ENCODE assay signal across 26 cellular contexts in genomic region chr5:171898379-171898778, GRCh38.
"Had no signal": no experiment of that assay in that cellular context is flagged by ENCODE, and none has a peak within 500 bp of the region (broad histone marks: within the 10 kb centered on the region; RNA-seq: fewer than 3 reads in every experiment).

No MANE protein-coding gene starts in this region.

- ATAC-seq: activated CD4-positive, alpha-beta T cell treated with anti-CD3 and anti-CD28 coated beads for 36 hours; gastrocnemius medialis; left ventricle myocardium superior; pancreas; stimulated activated naive B cell treated with anti-CD40 and anti-IgM and Interleukin-4, amounts not matched to agents 10 μg/mL and 1 μg/mL and 100 μg/mL, for 72 hours; T-cell had no signal

- FAIRE-seq: endothelial cell of umbilical vein, pancreas had no signal

- H3K27ac ChIP-seq: gastrocnemius medialis, neutrophil, pancreas, prostate gland, stomach, thyroid gland, upper lobe of left lung had no signal

- H3K4me1 ChIP-seq: pancreas, prostate gland, thyroid gland, upper lobe of left lung had no signal

- H3K27me3 ChIP-seq: gastrocnemius medialis, neutrophil, pancreas, stomach, thyroid gland, upper lobe of left lung had no signal

- H3K36me3 ChIP-seq: neutrophil, pancreas, prostate gland, thyroid gland had no signal

- DNase-seq: activated CD4-positive, alpha-beta T cell treated with anti-CD3 and anti-CD28 coated beads for 36 hours; activated CD4-positive, CD25-positive, alpha-beta regulatory T cell; activated CD8-positive, alpha-beta memory T cell treated with anti-CD3 and anti-CD28 coated beads for 24 hours; activated T-cell treated with anti-CD3 and anti-CD28 coated beads, Interleukin-2, amount 50 U/mL, for 1 hour; amniotic stem cell; caudate nucleus; cortex of kidney; gastrocnemius medialis; glutamatergic neuron; islet precursor cell; left ventricle myocardium superior; nephron progenitor cell; pancreas; retina; stimulated activated CD4-positive, alpha-beta T cell treated with anti-CD3 and anti-CD28 coated beads, Interleukin-1b, Interleukin-23, amount 100 ng/mL, for 48 hours; stimulated activated CD4-positive, alpha-beta T cell treated with anti-CD3 and anti-CD28 coated beads, Interleukin-4, amount 100 ng/mL, for 4 hours; stimulated activated CD8-positive, alpha-beta memory T cell treated with anti-CD3 and anti-CD28 coated beads, Interleukin-4, amount 100 ng/mL, for 48 hours; stimulated activated naive B cell treated with anti-CD40 and anti-IgM and Interleukin-4, amounts not matched to agents 10 μg/mL and 1 μg/mL and 100 μg/mL, for 72 hours; stomach; T-cell; thyroid gland; upper lobe of left lung had no signal

- H3K9me3 ChIP-seq: gastrocnemius medialis, neutrophil, pancreas, prostate gland, stomach, thyroid gland, upper lobe of left lung had no signal

- H3K4me3 ChIP-seq: gastrocnemius medialis, pancreas, prostate gland, smooth muscle cell, stomach, thyroid gland, upper lobe of left lung had no signal
